In the genomic region with DNA sequence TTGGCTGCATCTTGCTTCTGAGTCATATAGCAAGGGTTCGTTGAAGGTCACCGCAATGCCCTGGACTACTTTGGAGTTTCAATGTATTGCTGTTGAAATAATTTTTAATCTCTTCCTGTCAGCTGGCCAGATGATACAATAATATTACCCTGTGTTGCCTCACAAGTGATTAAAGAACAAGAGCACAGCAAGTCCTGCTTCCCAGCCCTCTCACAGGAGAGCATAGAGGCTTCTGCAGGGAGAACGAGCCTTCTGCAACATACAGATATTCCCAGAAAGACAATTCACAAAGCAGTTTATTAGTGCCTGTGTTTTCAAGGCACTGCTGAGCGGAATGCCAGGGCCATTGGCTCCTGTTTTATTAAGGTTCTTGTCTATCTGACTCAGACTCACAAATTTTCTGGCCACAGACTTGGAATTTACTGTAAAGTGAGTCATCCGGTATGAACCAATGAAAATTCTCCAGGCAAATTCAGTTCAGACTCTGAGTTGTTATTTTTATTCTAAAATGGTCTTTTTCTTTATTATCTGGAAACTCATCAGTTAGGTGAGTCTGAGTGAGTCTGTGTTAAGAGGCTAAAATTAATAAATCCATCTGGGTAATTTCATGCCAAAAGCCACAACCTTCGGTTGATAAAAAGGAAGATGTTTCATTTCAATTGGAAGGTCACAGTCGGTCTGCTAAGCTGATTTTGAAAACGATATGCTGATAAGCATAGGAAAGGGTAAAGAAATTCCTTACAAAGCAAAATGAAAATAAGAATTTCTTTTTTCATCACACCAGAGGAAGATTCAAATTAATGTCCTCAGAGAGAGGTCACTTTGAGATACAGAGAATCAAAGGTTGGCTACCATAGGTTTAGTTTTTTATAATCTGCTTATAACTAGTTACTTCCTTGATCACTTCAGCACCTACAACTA, we compare ENCODE assay signal across 9 cellular contexts.
DNase-seq lines count a peak whose midpoint lies in the region; ATAC-seq, FAIRE-seq and TF ChIP-seq lines count a peak whose summit lies in the region.
"Had no signal": no experiment of that assay in that cellular context is flagged by ENCODE, and none has a peak within 500 bp of the region (broad histone marks: within the 10 kb centered on the region; RNA-seq: fewer than 3 reads in every experiment).

No MANE protein-coding gene starts in this region.

- no peaks in the 10 kb centered on the region for H3K36me3 ChIP-seq in suprapubic skin

- no peak for DNase-seq in activated naive CD8-positive, alpha-beta T cell treated with anti-CD3 and anti-CD28 coated beads, Interleukin-2, amount 50 U/mL, for 24 hours
- DNase-seq in activated naive CD8-positive, alpha-beta T cell treated with anti-CD3 and anti-CD28 coated beads for 36 hours, result no peak
- DNase-seq in amniotic stem cell (lab: John Stamatoyannopoulos, UW) (peak; percentile 86), suprapubic skin (ENCODE audit: low spot score in 2 of 2) (no peak), GM13976 (ENCODE audit: low spot score) (no peak), immature natural killer cell (no peak)
- DNase-seq in activated naive CD4-positive, alpha-beta T cell treated with anti-CD3 and anti-CD28 coated beads, Interleukin-2, amount 50 U/mL, for 16 hours, result no peak

- no peaks in the 10 kb centered on the region for H3K27me3 ChIP-seq in suprapubic skin

- TF ChIP-seq POLR2A in suprapubic skin (IDR thresholded peaks at IDR 0.05), result no peak

- H3K4me3 ChIP-seq in suprapubic skin, result peak overlapping the region; percentile 36

- H3K4me1 ChIP-seq in suprapubic skin, result peaks cover 27% of the 10 kb centered on the region

- peaks cover 24% of the 10 kb centered on the region for H3K4me1 Mint-ChIP-seq in activated naive CD8-positive, alpha-beta T cell treated with anti-CD3 and anti-CD28 coated beads, Interleukin-2, amount 50 U/mL, for 24 hours
- peaks cover 8% of the 10 kb centered on the region for H3K4me1 Mint-ChIP-seq in activated naive CD8-positive, alpha-beta T cell treated with anti-CD3 and anti-CD28 coated beads for 36 hours
- no peaks in the 10 kb centered on the region for H3K4me1 Mint-ChIP-seq in immature natural killer cell

- no peaks in the 10 kb centered on the region for H3K9me3 ChIP-seq in suprapubic skin

- no peak overlapping the region for H3K4me3 Mint-ChIP-seq in activated naive CD8-positive, alpha-beta T cell treated with anti-CD3 and anti-CD28 coated beads, Interleukin-2, amount 50 U/mL, for 24 hours
- no peak overlapping the region for H3K4me3 Mint-ChIP-seq in activated naive CD8-positive, alpha-beta T cell treated with anti-CD3 and anti-CD28 coated beads for 36 hours
- H3K4me3 Mint-ChIP-seq in immature natural killer cell, result no peak overlapping the region
- H3K4me3 Mint-ChIP-seq: CD4-positive, CD25-positive, alpha-beta regulatory T cell had no signal

- TF ChIP-seq EP300 in suprapubic skin (IDR thresholded peaks at IDR 0.05), result no peak

- H3K27ac ChIP-seq in suprapubic skin, result peak overlapping the region; percentile 85

- WGBS in suprapubic skin, result 29% methylated on average over 8 of the region's 8 CpGs

- H3K9me3 Mint-ChIP-seq in activated naive CD8-positive, alpha-beta T cell treated with anti-CD3 and anti-CD28 coated beads, Interleukin-2, amount 50 U/mL, for 24 hours, result no peaks in the 10 kb centered on the region
- H3K9me3 Mint-ChIP-seq in activated naive CD8-positive, alpha-beta T cell treated with anti-CD3 and anti-CD28 coated beads for 36 hours, result no peaks in the 10 kb centered on the region
- peaks cover 0 to 11% (median 4%) of the 10 kb centered on the region in 6 donors for H3K9me3 Mint-ChIP-seq in immature natural killer cell

- H3K27ac Mint-ChIP-seq in activated naive CD8-positive, alpha-beta T cell treated with anti-CD3 and anti-CD28 coated beads, Interleukin-2, amount 50 U/mL, for 24 hours, result peak overlapping the region; percentile 35
- no peak overlapping the region for H3K27ac Mint-ChIP-seq in activated naive CD8-positive, alpha-beta T cell treated with anti-CD3 and anti-CD28 coated beads for 36 hours
- H3K27ac Mint-ChIP-seq in immature natural killer cell, result no peak overlapping the region
- H3K27ac Mint-ChIP-seq: CD4-positive, CD25-positive, alpha-beta regulatory T cell had no signal

- ATAC-seq in activated naive CD8-positive, alpha-beta T cell treated with anti-CD3 and anti-CD28 coated beads, Interleukin-2, amount 50 U/mL, for 24 hours, result peak; percentile 30

- TF ChIP-seq CTCF in suprapubic skin (IDR thresholded peaks at IDR 0.05), result no peak
- TF ChIP-seq CTCF in GM13976 (IDR thresholded peaks at IDR 0.05; ENCODE audit: borderline replicate concordance, control extremely low read depth, extremely low read depth, insufficient read depth, missing control alignments), result no peak

- peak; percentile 86 for FAIRE-seq in islet of Langerhans (lab: Jason Lieb, UNC)

- H3K27me3 Mint-ChIP-seq in activated naive CD8-positive, alpha-beta T cell treated with anti-CD3 and anti-CD28 coated beads, Interleukin-2, amount 50 U/mL, for 24 hours, result peaks cover 9% of the 10 kb centered on the region
- H3K27me3 Mint-ChIP-seq in activated naive CD8-positive, alpha-beta T cell treated with anti-CD3 and anti-CD28 coated beads for 36 hours, result peaks cover 20% of the 10 kb centered on the region
- peaks cover 0 to 2% (median 2%) of the 10 kb centered on the region in 3 donors for H3K27me3 Mint-ChIP-seq in immature natural killer cell (ENCODE audit: low read depth in 3 of 3)

- H3K36me3 Mint-ChIP-seq in activated naive CD8-positive, alpha-beta T cell treated with anti-CD3 and anti-CD28 coated beads, Interleukin-2, amount 50 U/mL, for 24 hours (ENCODE audit: low read depth), result no peaks in the 10 kb centered on the region
- H3K36me3 Mint-ChIP-seq in activated naive CD8-positive, alpha-beta T cell treated with anti-CD3 and anti-CD28 coated beads for 36 hours, result no peaks in the 10 kb centered on the region
- no peaks in the 10 kb centered on the region for H3K36me3 Mint-ChIP-seq in immature natural killer cell
- H3K36me3 Mint-ChIP-seq: CD4-positive, CD25-positive, alpha-beta regulatory T cell had no signal

- in situ Hi-C loops in GM13976 (cut with MboI; ENCODE audit: low sequenced_read_pairs, unreplicated experiment), result no loop called here
